In the genomic region with DNA sequence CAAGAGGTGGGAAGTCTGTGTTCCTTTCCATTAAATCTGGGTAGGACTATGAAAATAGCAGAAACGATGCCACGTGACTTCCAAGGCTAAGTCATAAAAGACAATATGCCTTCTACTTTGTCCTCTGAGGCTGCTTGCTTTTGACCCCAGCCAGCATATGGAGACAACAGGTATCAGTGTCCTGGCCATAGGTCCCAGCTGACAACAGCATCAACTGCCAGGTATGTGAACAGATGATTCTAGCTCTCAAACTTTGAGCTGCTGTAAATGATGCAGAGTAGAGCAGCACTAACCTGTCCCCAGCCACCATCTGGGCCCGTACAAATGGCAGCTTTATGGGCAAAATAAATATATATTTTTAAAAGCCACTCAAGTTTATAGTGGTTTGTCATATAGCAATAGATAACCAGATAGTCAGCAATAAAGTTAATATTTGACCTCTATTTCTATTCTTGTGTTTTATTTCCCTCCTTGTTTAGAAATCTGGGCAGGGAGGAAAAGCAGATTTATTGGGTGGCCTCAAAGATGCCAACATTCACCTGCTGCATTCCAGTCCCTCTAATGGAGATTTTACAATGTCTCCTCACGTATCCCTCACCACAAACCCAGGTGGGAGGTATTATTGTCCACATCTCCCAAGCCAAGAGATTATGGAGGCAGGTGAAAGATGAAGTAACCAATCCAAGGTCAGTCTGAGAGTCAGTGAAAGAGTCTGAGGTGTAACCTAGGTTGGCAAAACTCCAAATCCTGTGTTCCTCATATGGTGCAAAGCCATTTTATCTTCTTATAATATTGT, we compare ENCODE assay signal across 9 cellular contexts.
"Had no signal": no experiment of that assay in that cellular context is flagged by ENCODE, and none has a peak within 500 bp of the region (broad histone marks: within the 10 kb centered on the region; RNA-seq: fewer than 3 reads in every experiment).

No MANE protein-coding gene starts in this region.

- ATAC-seq: HCT116 had no signal

- H3K9me3 ChIP-seq: HAP-1 had no signal

- FAIRE-seq: HTR-8/SVneo had no signal

- H3K27ac ChIP-seq: GM23248, HL-60 had no signal

- H3K9ac ChIP-seq: GM23248 had no signal

- H3K4me3 Mint-ChIP-seq: HFFc6 had no signal

- H3K36me3 ChIP-seq: HAP-1 had no signal

- H3K4me3 ChIP-seq: GM23248, HAP-1 had no signal

- DNase-seq: GM23248, GOT3, H7, HFFc6, IMR-90 had no signal

- H3K27ac Mint-ChIP-seq: HFFc6 had no signal

- H3K4me1 ChIP-seq: HAP-1 had no signal
